8 cellular contexts compared by ENCODE assay signal in genomic region chr16:46947900-46948547, GRCh38. TPM values are rescaled to one million over a fixed set of nuclear protein-coding genes. Genes with fewer than 3 reads are reported as not detected.
DNase-seq lines count a peak whose midpoint lies in the region; ATAC-seq and TF ChIP-seq lines count a peak whose summit lies in the region.

No MANE protein-coding gene starts in this region.

- H3K9me3 ChIP-seq in left ventricle myocardium inferior (replicated peaks) (no peaks in the 10 kb centered on the region), gastrocnemius medialis (no peaks in the 10 kb centered on the region)

- peaks cover 6% of the 10 kb centered on the region for H3K4me1 Mint-ChIP-seq in activated T-cell treated with anti-CD3 and anti-CD28 coated beads, Interleukin-2, amount 50 U/mL, for 72 hours (ENCODE audit: low read depth)

- H3K27ac Mint-ChIP-seq in activated T-cell treated with anti-CD3 and anti-CD28 coated beads, Interleukin-2, amount 50 U/mL, for 72 hours: peak overlapping the region; percentile 88

- TF ChIP-seq CTCF in left ventricle myocardium inferior (IDR thresholded peaks at IDR 0.05; ENCODE audit: borderline replicate concordance) (peak; percentile 51), gastrocnemius medialis (IDR thresholded peaks at IDR 0.05 in 4 of 5, conservative IDR thresholded peaks at IDR 0.05 in 1 of 5) (peak in 1 of 5 experiments; percentile 19)

- TF ChIP-seq POLR2A in gastrocnemius medialis (IDR thresholded peaks at IDR 0.05): no peak

- peak; percentile 42 for DNase-seq in activated naive CD4-positive, alpha-beta T cell treated with Interleukin-2 at 50 U/mL for 16 hours
- DNase-seq in activated naive CD4-positive, alpha-beta T cell (lab: John Stamatoyannopoulos, UW): no peak
- peak; percentile 36 for DNase-seq in NCI-H69 (lab: John Stamatoyannopoulos, UW)
- DNase-seq in activated T-cell treated with anti-CD3 and anti-CD28 coated beads, Interleukin-2, amount 50 U/mL, for 72 hours: peak; percentile 44 to 57
- DNase-seq in left ventricle myocardium inferior: no peak
- peak; percentile 13 for DNase-seq in stimulated activated CD4-positive, alpha-beta T cell treated with anti-CD3 and anti-CD28 coated beads, Interleukin-4, amount 100 ng/mL, for 1 hour
- DNase-seq in gastrocnemius medialis: no peak

- H3K27me3 ChIP-seq in left ventricle myocardium inferior (ENCODE audit: low read depth) (no peaks in the 10 kb centered on the region), gastrocnemius medialis (no peaks in the 10 kb centered on the region)

- ATAC-seq in HG02798 (IDR thresholded peaks at IDR 0.05; ENCODE audit: poor library complexity, unreplicated experiment): peak; percentile 73
- peak; percentile 64 to 75 for ATAC-seq in activated T-cell treated with anti-CD3 and anti-CD28 coated beads, Interleukin-2, amount 50 U/mL, for 72 hours (replicated peaks in 1 of 2)
- no peak for ATAC-seq in gastrocnemius medialis

- H3K36me3 Mint-ChIP-seq in activated T-cell treated with anti-CD3 and anti-CD28 coated beads, Interleukin-2, amount 50 U/mL, for 72 hours (ENCODE audit: insufficient read depth in 2 of 2): no peaks in the 10 kb centered on the region

- H3K27me3 Mint-ChIP-seq in activated T-cell treated with anti-CD3 and anti-CD28 coated beads, Interleukin-2, amount 50 U/mL, for 72 hours (ENCODE audit: low read depth): no peaks in the 10 kb centered on the region

- H3K4me1 ChIP-seq in left ventricle myocardium inferior (no peaks in the 10 kb centered on the region), gastrocnemius medialis (no peaks in the 10 kb centered on the region)

- in situ Hi-C loops in gastrocnemius medialis (cut with MboI; ENCODE audit: low sequenced_read_pairs in 4 of 4): no loop called here

- H3K9me3 Mint-ChIP-seq in activated T-cell treated with anti-CD3 and anti-CD28 coated beads, Interleukin-2, amount 50 U/mL, for 72 hours: no peaks in the 10 kb centered on the region

- no peak overlapping the region for H3K4me3 Mint-ChIP-seq in activated T-cell treated with anti-CD3 and anti-CD28 coated beads, Interleukin-2, amount 50 U/mL, for 72 hours

- H3K27ac ChIP-seq in left ventricle myocardium inferior (replicated peaks) (no peak overlapping the region), gastrocnemius medialis (no peak overlapping the region)

- intact Hi-C loops in left ventricle myocardium inferior (cut with micrococcal nuclease): no loop called here
- intact Hi-C loops in gastrocnemius medialis (cut with DNase I; ENCODE audit: low total_unique reads): loop anchor here (10.0 kb wide), 1 partner anchor 1217 kb away; no protein-coding TSS in a partner anchor

- H3K36me3 ChIP-seq in left ventricle myocardium inferior (no peaks in the 10 kb centered on the region), gastrocnemius medialis (no peaks in the 10 kb centered on the region)

- H3K4me3 ChIP-seq in left ventricle myocardium inferior: no peak overlapping the region
- no peak overlapping the region for H3K4me3 ChIP-seq in gastrocnemius medialis

RNA-seq across cellular contexts. Expression of gene DNAJA2, which starts 25.4 kb away (rescaled TPM):
- total RNA-seq in activated T-cell treated with anti-CD3 and anti-CD28 coated beads, Interleukin-2, amount 50 U/mL, for 72 hours: 10 to 100 TPM; 65.2 to 65.4 TPM
- total RNA-seq in left ventricle myocardium inferior: 90.8 TPM
- 10 to 100 TPM; 57.4 to 79.6 (median 70.5) TPM for total RNA-seq in gastrocnemius medialis

Comparison
In these comparisons a context has a peak if more than half of its experiments do, and no peak if none do; other contexts are left out.
1. DNase-seq: peak in activated naive CD4-positive, alpha-beta T cell treated with Interleukin-2 at 50 U/mL for 16 hours (single experiment), NCI-H69 (single experiment), activated T-cell treated with anti-CD3 and anti-CD28 coated beads, Interleukin-2, amount 50 U/mL, for 72 hours (2 of 2) and stimulated activated CD4-positive, alpha-beta T cell treated with anti-CD3 and anti-CD28 coated beads, Interleukin-4, amount 100 ng/mL, for 1 hour (single experiment); none in activated naive CD4-positive, alpha-beta T cell (0 of 4), left ventricle myocardium inferior (single experiment) and gastrocnemius medialis (0 of 2).
2. ATAC-seq: peak in HG02798 (single experiment) and activated T-cell treated with anti-CD3 and anti-CD28 coated beads, Interleukin-2, amount 50 U/mL, for 72 hours (2 of 2); none in gastrocnemius medialis (0 of 2).